In the genomic region with DNA sequence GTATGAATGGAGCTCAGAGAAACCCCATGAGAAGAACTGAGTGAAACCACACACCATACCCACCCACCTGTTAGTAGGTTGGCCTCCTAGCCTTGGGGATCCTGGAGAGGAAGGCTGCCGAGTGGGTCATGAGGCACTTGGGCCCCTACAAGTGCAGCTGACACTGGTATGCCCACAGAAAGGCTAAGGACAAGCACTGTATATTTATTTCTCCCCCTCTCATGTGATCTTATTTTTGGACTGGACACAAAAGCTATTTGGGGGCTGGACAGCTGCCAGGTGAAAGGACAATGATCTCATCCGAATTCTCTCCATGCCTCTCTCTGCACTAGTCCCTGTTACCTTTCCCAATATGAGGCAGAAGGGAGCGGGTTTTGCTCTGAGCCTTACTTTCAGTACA, we compare ENCODE assay signal across 12 cellular contexts. TPM values are rescaled to one million over a fixed set of nuclear protein-coding genes. Genes with fewer than 3 reads are reported as not detected.
A peak's percentile ranks its signal among the peaks of the same experiment; 100 is the strongest.
DNase-seq lines count a peak whose midpoint lies in the region; ATAC-seq and TF ChIP-seq lines count a peak whose summit lies in the region.
"Had no signal": no experiment of that assay in that cellular context is flagged by ENCODE, and none has a peak within 500 bp of the region (broad histone marks: within the 10 kb centered on the region; RNA-seq: fewer than 3 reads in every experiment).

No MANE protein-coding gene starts in this region.

- H3K9me1 ChIP-seq in IMR-90 (ENCODE audit: insufficient read depth, low read length): peaks cover 5% of the 10 kb centered on the region; the same call in 1 of the 2 replicates

- H3K9me3 ChIP-seq in IMR-90 (ENCODE audit: control insufficient read depth, insufficient read depth, low read length): no peaks in the 10 kb centered on the region
- no peaks in the 10 kb centered on the region for H3K9me3 ChIP-seq in stomach
- H3K9me3 ChIP-seq: SJSA1 had no signal

- H3K4me3 ChIP-seq in IMR-90 (ENCODE audit: insufficient read depth, low read depth, low read length) (no peak overlapping the region), stomach (no peak overlapping the region)
- H3K4me3 ChIP-seq: SJSA1 had no signal

- H3K56ac ChIP-seq in IMR-90 (ENCODE audit: extremely low read depth, insufficient read depth, low read length): no peak overlapping the region

- no peak for TF ChIP-seq EP300 in stomach (IDR thresholded peaks at IDR 0.05)

- POLR2A ChIA-PET in IMR-90 (lab: Charles Lee; ENCODE audit: unreplicated experiment): no interaction called here
- POLR2A ChIA-PET in MCF 10A (lab: Yijun Ruan, JAX): interaction anchor here (1.2 to 3.2 kb wide), 5 partner anchors 12 to 52 kb away, joined by 6 to 31 read pairs (median 9); a partner anchor contains a TSS

- 50% methylated on average over 1 of the region's 3 CpGs; no CpG with 5 or more reads in 1 of the 2 experiments for WGBS in IMR-90 (ENCODE audit: extremely low coverage in 2 of 2, insufficient read length in 1 of 2), 2 experiments
- WGBS in stomach, 5 donors: 58 to 71% (median 67%) methylated on average over 3 of the region's 3 CpGs

- peak overlapping the region; percentile 71 for H2AFZ ChIP-seq in IMR-90 (replicated peaks; ENCODE audit: low read length, poor library complexity)

- no peaks in the 10 kb centered on the region for H3K9me3 Mint-ChIP-seq in MCF 10A (ENCODE audit: unreplicated experiment)
- H3K9me3 Mint-ChIP-seq: activated T-cell treated with anti-CD3 and anti-CD28 coated beads, Interleukin-2, amount 50 U/mL, for 4 hours; neural crest cell had no signal

- peak; percentile 40 for ATAC-seq in IMR-90 (ENCODE audit: low read depth)
- no peak for ATAC-seq in GM18511 (IDR thresholded peaks at IDR 0.05; ENCODE audit: unreplicated experiment)
- ATAC-seq in GM18858 (IDR thresholded peaks at IDR 0.05; ENCODE audit: unreplicated experiment): no peak
- no peak for ATAC-seq in HG03354 (IDR thresholded peaks at IDR 0.05; ENCODE audit: poor library complexity, severe bottlenecking, unreplicated experiment)
- ATAC-seq: activated T-cell treated with anti-CD3 and anti-CD28 coated beads, Interleukin-2, amount 50 U/mL, for 4 hours had no signal

- in situ Hi-C loops in IMR-90 (cut with MboI; ENCODE audit: low sequenced_read_pairs): loop anchor here (5.0 to 10.0 kb wide), 3 partner anchors 41 to 553 kb away; no protein-coding TSS in a partner anchor

- CTCF ChIA-PET in IMR-90 (lab: Yijun Ruan, JAX): interaction anchor here (1.2 to 5.4 kb wide), 5 partner anchors 15 to 92 kb away, joined by 3 to 67 read pairs (median 5); no protein-coding TSS in a partner anchor
- CTCF ChIA-PET in MCF 10A (lab: Yijun Ruan, JAX): interaction anchor here (0.6 to 21.1 kb wide), 21 partner anchors 10 to 782 kb away, joined by 3 to 1243 read pairs (median 11); a partner anchor contains a TSS

- H3K27me3 Mint-ChIP-seq in MCF 10A (ENCODE audit: insufficient read depth, unreplicated experiment): no peaks in the 10 kb centered on the region

- no peak overlapping the region for H3K27ac Mint-ChIP-seq in MCF 10A (ENCODE audit: low read depth, unreplicated experiment)

- H2BK5ac ChIP-seq in IMR-90 (ENCODE audit: low read depth, low read length, poor library complexity, severe bottlenecking): no peak overlapping the region

- no peak overlapping the region for H2BK120ac ChIP-seq in IMR-90 (ENCODE audit: low read depth, low read length)

- no peaks in the 10 kb centered on the region for H3K27me3 ChIP-seq in IMR-90 (ENCODE audit: control insufficient read depth, insufficient read depth, low read length)
- H3K27me3 ChIP-seq in stomach: no peaks in the 10 kb centered on the region
- H3K27me3 ChIP-seq: SJSA1 had no signal

- H4K20me1 ChIP-seq in IMR-90 (ENCODE audit: insufficient read depth, low read length): no peaks in the 10 kb centered on the region

- peak; percentile 51 for DNase-seq in IMR-90
- DNase-seq in MCF 10A (ENCODE audit: unreplicated experiment): peak; percentile 71
- peak; percentile 23 for DNase-seq in iris pigment epithelial cell (ENCODE audit: low read depth)
- DNase-seq in stomach: no peak
- DNase-seq in activated CD4-positive, CD25-positive, alpha-beta regulatory T cell (lab: John Stamatoyannopoulos, UW): no peak
- DNase-seq: activated T-cell treated with anti-CD3 and anti-CD28 coated beads, Interleukin-2, amount 50 U/mL, for 4 hours; GF-D8 had no signal

- no peak overlapping the region for H3K23ac ChIP-seq in IMR-90 (ENCODE audit: low read depth, low read length)

- H3K4me2 ChIP-seq in IMR-90 (ENCODE audit: low read depth, low read length): peak overlapping the region; percentile 10; the same call in 1 of the 2 replicates

- peak overlapping the region; percentile 33 for H2AK9ac ChIP-seq in IMR-90 (replicated peaks; ENCODE audit: low read depth, low read length, poor library complexity)

- H3K4me3 Mint-ChIP-seq in MCF 10A (ENCODE audit: unreplicated experiment): no peak overlapping the region
- H3K4me3 Mint-ChIP-seq: activated T-cell treated with anti-CD3 and anti-CD28 coated beads, Interleukin-2, amount 50 U/mL, for 4 hours; neural crest cell had no signal

- no peak overlapping the region for H3K27ac ChIP-seq in IMR-90 (ENCODE audit: insufficient read depth, low read length)
- peak overlapping the region in 4 of 5 donors; percentile 28 to 76 (median 61) for H3K27ac ChIP-seq in stomach
- H3K27ac ChIP-seq: SJSA1 had no signal

- peaks cover 14% of the 10 kb centered on the region for H3K4me1 Mint-ChIP-seq in MCF 10A (ENCODE audit: insufficient read depth, unreplicated experiment)

- no peak overlapping the region for H3K9ac ChIP-seq in IMR-90 (ENCODE audit: low read depth, low read length)

- H2AK5ac ChIP-seq in IMR-90 (ENCODE audit: low read depth, low read length): peak overlapping the region; percentile 2; the same call in 1 of the 2 replicates

- H3K4ac ChIP-seq in IMR-90 (ENCODE audit: low read depth, low read length): peak overlapping the region; percentile 37; the same call in 1 of the 2 replicates

- intact Hi-C loops in IMR-90 (cut with micrococcal nuclease) (loop anchor here (5.0 to 10.0 kb wide), 2 partner anchors 376 to 683 kb away; a partner anchor contains a TSS), MCF 10A (cut with micrococcal nuclease) (no loop called here), stomach (cut with DNase I; ENCODE audit: low total_unique reads) (loop anchor here (5.0 kb wide), 1 partner anchor 41 kb away; no protein-coding TSS in a partner anchor)

- H3K79me1 ChIP-seq in IMR-90 (ENCODE audit: low read depth in 1 of 2, low read length in 2 of 2): no peaks in the 10 kb centered on the region

- dilution Hi-C loops in IMR-90 (cut with HindIII; ENCODE audit: low sequenced_read_pairs, unreplicated experiment): no loop called here

- H2BK20ac ChIP-seq in IMR-90 (ENCODE audit: low read depth, low read length): no peak overlapping the region

- H4K8ac ChIP-seq in IMR-90 (ENCODE audit: low read depth in 2 of 2, low read length in 2 of 2): no peak overlapping the region

- H2BK15ac ChIP-seq in IMR-90 (ENCODE audit: low read depth, low read length): peak overlapping the region; percentile 30; the same call in 1 of the 3 replicates

- H4K91ac ChIP-seq in IMR-90 (ENCODE audit: insufficient read depth, low read depth, low read length): no peak overlapping the region

- BruUV-seq in IMR-90 (replicated peaks; lab: Mats Ljungman, UMichigan) (no TSS peak), MCF 10A (replicated peaks; lab: Mats Ljungman, UMichigan) (no TSS peak)

- 0 out of 2 replicates have a peak overlapping the region, but pooled peaks have one; percentile 63 for H3K14ac ChIP-seq in IMR-90 (replicated peaks; ENCODE audit: low read depth, low read length)

- TF ChIP-seq RAD21 in IMR-90 (IDR thresholded peaks at IDR 0.05; ENCODE audit: low read length): no peak

- no peaks in the 10 kb centered on the region for H3K36me3 Mint-ChIP-seq in MCF 10A (ENCODE audit: insufficient read depth, unreplicated experiment)

- H4K5ac ChIP-seq in IMR-90 (ENCODE audit: low read depth, low read length): no peak overlapping the region

- H3K4me1 ChIP-seq in IMR-90 (ENCODE audit: control insufficient read depth, insufficient read depth, low read length): peaks cover 10% of the 10 kb centered on the region
- H3K4me1 ChIP-seq in stomach: peaks cover 0 to 24% (median 14%) of the 10 kb centered on the region in 4 donors

- no peak for TF ChIP-seq POLR2A in IMR-90 (IDR thresholded peaks at IDR 0.05; ENCODE audit: low read depth, low read length)
- no peak for TF ChIP-seq POLR2A in stomach (IDR thresholded peaks at IDR 0.05)

- TF ChIP-seq CTCF in IMR-90 (conservative IDR thresholded peaks at IDR 0.05; ENCODE audit: low read depth, low read length) (no peak), MCF 10A (IDR thresholded peaks at IDR 0.05; ENCODE audit: unreplicated experiment) (no peak), stomach (IDR thresholded peaks at IDR 0.05) (no peak)

- H3K36me3 ChIP-seq in IMR-90 (ENCODE audit: control insufficient read depth, insufficient read depth, low read length) (no peaks in the 10 kb centered on the region), stomach (no peaks in the 10 kb centered on the region)
- H3K36me3 ChIP-seq: SJSA1 had no signal

- H3K18ac ChIP-seq in IMR-90 (ENCODE audit: low read depth, low read length): no peak overlapping the region

TF ChIP-seq in IMR-90, 13 proteins besides CTCF, POLR2A, EP300 and RAD21 (continues in another document):
- TF ChIP-seq MAZ (IDR thresholded peaks at IDR 0.05; ENCODE audit: borderline replicate concordance, low read depth, low read length) (no peak), RCOR1 (IDR thresholded peaks at IDR 0.05; ENCODE audit: insufficient replicate concordance, low read length) (no peak), RFX5 (IDR thresholded peaks at IDR 0.05; ENCODE audit: low read depth, low read length) (no peak)
- TF ChIP-seq, protein P1, sequence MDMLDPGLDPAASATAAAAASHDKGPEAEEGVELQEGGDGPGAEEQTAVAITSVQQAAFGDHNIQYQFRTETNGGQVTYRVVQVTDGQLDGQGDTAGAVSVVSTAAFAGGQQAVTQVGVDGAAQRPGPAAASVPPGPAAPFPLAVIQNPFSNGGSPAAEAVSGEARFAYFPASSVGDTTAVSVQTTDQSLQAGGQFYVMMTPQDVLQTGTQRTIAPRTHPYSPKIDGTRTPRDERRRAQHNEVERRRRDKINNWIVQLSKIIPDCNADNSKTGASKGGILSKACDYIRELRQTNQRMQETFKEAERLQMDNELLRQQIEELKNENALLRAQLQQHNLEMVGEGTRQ (IDR thresholded peaks at IDR 0.05; ENCODE audit: low read depth, low read length): no peak

RNA-seq across cellular contexts. Expression of a gene that starts 12.0 kb away (rescaled TPM):
- total RNA-seq in IMR-90 (2012; rRNA removed) (7.7 and 8.1 TPM in 2 replicates), MCF 10A (2022) (0.34 and 0.65 TPM in 2 replicates), stomach (1 to 10 TPM in 2 of 5 donors, not detected in 3; 1.0 to 3.5 TPM)
- polyA plus RNA-seq in IMR-90 (2012; rRNA removed) (7.6 and 8.5 TPM in 2 replicates), stomach (1 to 10 TPM in 1 of 3 donors, under 1 TPM in 2; 0.73 to 1.6 (median 0.92) TPM)
- polyA plus RNA-seq in IMR-90 (2012; cell fraction: cytosol; rRNA removed): 2.3 and 3.6 TPM in 2 replicates
- polyA plus RNA-seq in IMR-90 (2012; cell fraction: nucleus; rRNA removed; ENCODE audit: low replicate concordance): 0.82 and 5.7 TPM in 2 replicates
- total RNA-seq: activated T-cell treated with anti-CD3 and anti-CD28 coated beads, Interleukin-2, amount 50 U/mL, for 4 hours; neural crest cell had no signal

Comparison
In these comparisons a context has a peak if more than half of its experiments do, and no peak if none do; other contexts are left out.
1. DNase-seq: peak in IMR-90 (single experiment), MCF 10A (single experiment) and iris pigment epithelial cell (single experiment); none in stomach (single experiment) and activated CD4-positive, CD25-positive, alpha-beta regulatory T cell (0 of 4).